ENCODE assay signal across 1 cellular context in genomic region chr11:63667993-63668392, GRCh38.
TF ChIP-seq lines count a peak whose summit lies in the region.

No MANE protein-coding gene starts in this region.

TF ChIP-seq in SK-N-SH, 30 proteins besides CTCF, POLR2A, EP300 and RAD21:
- TF ChIP-seq GATA2 (CRISPR knock-in tag; IDR thresholded peaks at IDR 0.05) = no peak
- peak; percentile 34; the same call in 1 of the 2 replicates for TF ChIP-seq NFIC (IDR thresholded peaks at IDR 0.05; ENCODE audit: borderline replicate concordance)
- TF ChIP-seq, protein P1, sequence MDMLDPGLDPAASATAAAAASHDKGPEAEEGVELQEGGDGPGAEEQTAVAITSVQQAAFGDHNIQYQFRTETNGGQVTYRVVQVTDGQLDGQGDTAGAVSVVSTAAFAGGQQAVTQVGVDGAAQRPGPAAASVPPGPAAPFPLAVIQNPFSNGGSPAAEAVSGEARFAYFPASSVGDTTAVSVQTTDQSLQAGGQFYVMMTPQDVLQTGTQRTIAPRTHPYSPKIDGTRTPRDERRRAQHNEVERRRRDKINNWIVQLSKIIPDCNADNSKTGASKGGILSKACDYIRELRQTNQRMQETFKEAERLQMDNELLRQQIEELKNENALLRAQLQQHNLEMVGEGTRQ (IDR thresholded peaks at IDR 0.05; ENCODE audit: borderline replicate concordance, low read depth, low read length) = no peak
- TF ChIP-seq YY1 (IDR thresholded peaks at IDR 0.05; ENCODE audit: low read depth) = no peak
- peak; percentile 39; the same call in 1 of the 2 replicates for TF ChIP-seq RXRA (IDR thresholded peaks at IDR 0.05; ENCODE audit: borderline replicate concordance, low read depth)
- TF ChIP-seq ZBTB33 (IDR thresholded peaks at IDR 0.05; ENCODE audit: borderline replicate concordance, low read depth) = no peak
- no peak for TF ChIP-seq SMC3 (IDR thresholded peaks at IDR 0.05; ENCODE audit: low read depth, low read length)
- TF ChIP-seq NRF1 (IDR thresholded peaks at IDR 0.05; ENCODE audit: low read depth, low read length) = no peak
- no peak for TF ChIP-seq CHD2 (IDR thresholded peaks at IDR 0.05; ENCODE audit: low read length, partially characterized antibody)
- 0 out of 2 replicates have a peak, but pooled peaks have one; percentile 40 for TF ChIP-seq FOXM1 (IDR thresholded peaks at IDR 0.05; ENCODE audit: low read depth)
- peak; percentile 56 for TF ChIP-seq TCF12 (IDR thresholded peaks at IDR 0.05)
- peak; percentile 85 for TF ChIP-seq FOSL2 (IDR thresholded peaks at IDR 0.05; ENCODE audit: borderline replicate concordance, low read depth)
- peak; percentile 36; the same call in 1 of the 2 replicates for TF ChIP-seq MAX (IDR thresholded peaks at IDR 0.05; ENCODE audit: low read depth)
- TF ChIP-seq, protein P2, sequence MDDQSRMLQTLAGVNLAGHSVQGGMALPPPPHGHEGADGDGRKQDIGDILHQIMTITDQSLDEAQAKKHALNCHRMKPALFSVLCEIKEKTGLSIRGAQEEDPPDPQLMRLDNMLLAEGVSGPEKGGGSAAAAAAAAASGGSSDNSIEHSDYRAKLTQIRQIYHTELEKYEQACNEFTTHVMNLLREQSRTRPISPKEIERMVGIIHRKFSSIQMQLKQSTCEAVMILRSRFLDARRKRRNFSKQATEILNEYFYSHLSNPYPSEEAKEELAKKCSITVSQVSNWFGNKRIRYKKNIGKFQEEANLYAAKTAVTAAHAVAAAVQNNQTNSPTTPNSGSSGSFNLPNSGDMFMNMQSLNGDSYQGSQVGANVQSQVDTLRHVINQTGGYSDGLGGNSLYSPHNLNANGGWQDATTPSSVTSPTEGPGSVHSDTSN (IDR thresholded peaks at IDR 0.05) = peak; percentile 30; the same call in 1 of the 2 replicates
- TF ChIP-seq JUND (IDR thresholded peaks at IDR 0.05) = peak; percentile 84
- TF ChIP-seq ELF1 (IDR thresholded peaks at IDR 0.05) = no peak
- peak; percentile 53; the same call in 1 of the 2 replicates for TF ChIP-seq POLR2AphosphoS5 (IDR thresholded peaks at IDR 0.05; ENCODE audit: low read depth, low read length)
- no peak for TF ChIP-seq GABPA (IDR thresholded peaks at IDR 0.05; ENCODE audit: low read depth)
- TF ChIP-seq, protein P3, sequence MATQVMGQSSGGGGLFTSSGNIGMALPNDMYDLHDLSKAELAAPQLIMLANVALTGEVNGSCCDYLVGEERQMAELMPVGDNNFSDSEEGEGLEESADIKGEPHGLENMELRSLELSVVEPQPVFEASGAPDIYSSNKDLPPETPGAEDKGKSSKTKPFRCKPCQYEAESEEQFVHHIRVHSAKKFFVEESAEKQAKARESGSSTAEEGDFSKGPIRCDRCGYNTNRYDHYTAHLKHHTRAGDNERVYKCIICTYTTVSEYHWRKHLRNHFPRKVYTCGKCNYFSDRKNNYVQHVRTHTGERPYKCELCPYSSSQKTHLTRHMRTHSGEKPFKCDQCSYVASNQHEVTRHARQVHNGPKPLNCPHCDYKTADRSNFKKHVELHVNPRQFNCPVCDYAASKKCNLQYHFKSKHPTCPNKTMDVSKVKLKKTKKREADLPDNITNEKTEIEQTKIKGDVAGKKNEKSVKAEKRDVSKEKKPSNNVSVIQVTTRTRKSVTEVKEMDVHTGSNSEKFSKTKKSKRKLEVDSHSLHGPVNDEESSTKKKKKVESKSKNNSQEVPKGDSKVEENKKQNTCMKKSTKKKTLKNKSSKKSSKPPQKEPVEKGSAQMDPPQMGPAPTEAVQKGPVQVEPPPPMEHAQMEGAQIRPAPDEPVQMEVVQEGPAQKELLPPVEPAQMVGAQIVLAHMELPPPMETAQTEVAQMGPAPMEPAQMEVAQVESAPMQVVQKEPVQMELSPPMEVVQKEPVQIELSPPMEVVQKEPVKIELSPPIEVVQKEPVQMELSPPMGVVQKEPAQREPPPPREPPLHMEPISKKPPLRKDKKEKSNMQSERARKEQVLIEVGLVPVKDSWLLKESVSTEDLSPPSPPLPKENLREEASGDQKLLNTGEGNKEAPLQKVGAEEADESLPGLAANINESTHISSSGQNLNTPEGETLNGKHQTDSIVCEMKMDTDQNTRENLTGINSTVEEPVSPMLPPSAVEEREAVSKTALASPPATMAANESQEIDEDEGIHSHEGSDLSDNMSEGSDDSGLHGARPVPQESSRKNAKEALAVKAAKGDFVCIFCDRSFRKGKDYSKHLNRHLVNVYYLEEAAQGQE (IDR thresholded peaks at IDR 0.05; ENCODE audit: low read depth, low read length) = no peak
- TF ChIP-seq RCOR1 (IDR thresholded peaks at IDR 0.05; ENCODE audit: low read length) = no peak
- no peak for TF ChIP-seq SIN3A (IDR thresholded peaks at IDR 0.05; ENCODE audit: borderline replicate concordance, low read depth, low read length)
TF ChIP-seq in SK-N-SH: peak in this region for 9.
